In genomic region chr3:5092018-5092417, GRCh38 we compare ENCODE assay signal across 26 cellular contexts.
"Had no signal": no experiment of that assay in that cellular context is flagged by ENCODE, and none has a peak within 500 bp of the region (broad histone marks: within the 10 kb centered on the region; RNA-seq: fewer than 3 reads in every experiment).

No MANE protein-coding gene starts in this region.

- H3K27ac ChIP-seq: colonic mucosa, hepatocyte, tibial nerve, uterus had no signal

- H3K4me1 ChIP-seq: colonic mucosa, uterus had no signal

- H3K36me3 ChIP-seq: colonic mucosa, tibial nerve, uterus had no signal

- H3K79me2 ChIP-seq: hepatocyte had no signal

- H3K9me3 ChIP-seq: colonic mucosa, tibial nerve, uterus had no signal

- H3K4me1 Mint-ChIP-seq: activated naive CD4-positive, alpha-beta T cell treated with anti-CD3 and anti-CD28 coated beads, Interleukin-2, amount 10 ng/mL, durations not matched to agents 7 days and 5 days; central memory CD8-positive, alpha-beta T cell had no signal

- H3K36me3 Mint-ChIP-seq: activated CD4-positive, alpha-beta memory T cell treated with anti-CD3 and anti-CD28 coated beads for 36 hours; activated CD8-positive, alpha-beta memory T cell treated with anti-CD3 and anti-CD28 coated beads, Interleukin-2, amount 10 ng/mL, durations not matched to agents 7 days and 5 days; activated naive CD4-positive, alpha-beta T cell treated with anti-CD3 and anti-CD28 coated beads, Interleukin-2, amount 10 ng/mL, durations not matched to agents 7 days and 5 days; brain; T-cell had no signal

- H3K9me3 Mint-ChIP-seq: activated B cell treated with CpG ODN at 0.5 μM for 24 hours; activated CD4-positive, alpha-beta memory T cell treated with anti-CD3 and anti-CD28 coated beads for 36 hours; activated naive CD4-positive, alpha-beta T cell treated with anti-CD3 and anti-CD28 coated beads, Interleukin-2, amount 10 ng/mL, durations not matched to agents 7 days and 5 days; activated naive CD8-positive, alpha-beta T cell treated with anti-CD3 and anti-CD28 coated beads, Interleukin-2, amount 50 U/mL, for 24 hours; brain; central memory CD8-positive, alpha-beta T cell; nephron; T-cell had no signal

- H3K4me3 Mint-ChIP-seq: activated B cell treated with CpG ODN at 0.5 μM for 24 hours; activated CD4-positive, alpha-beta memory T cell treated with anti-CD3 and anti-CD28 coated beads for 36 hours; activated CD8-positive, alpha-beta memory T cell treated with anti-CD3 and anti-CD28 coated beads, Interleukin-2, amount 10 ng/mL, durations not matched to agents 7 days and 5 days; activated naive CD4-positive, alpha-beta T cell treated with anti-CD3 and anti-CD28 coated beads, Interleukin-2, amount 10 ng/mL, durations not matched to agents 7 days and 5 days; activated naive CD8-positive, alpha-beta T cell treated with anti-CD3 and anti-CD28 coated beads, Interleukin-2, amount 50 U/mL, for 24 hours; brain; central memory CD8-positive, alpha-beta T cell; nephron; T-cell had no signal

- H2AFZ ChIP-seq: hepatocyte had no signal

- H3K27ac Mint-ChIP-seq: activated B cell treated with CpG ODN at 0.5 μM for 24 hours; activated CD4-positive, alpha-beta memory T cell treated with anti-CD3 and anti-CD28 coated beads for 36 hours; activated CD8-positive, alpha-beta memory T cell treated with anti-CD3 and anti-CD28 coated beads, Interleukin-2, amount 10 ng/mL, durations not matched to agents 7 days and 5 days; activated naive CD4-positive, alpha-beta T cell treated with anti-CD3 and anti-CD28 coated beads, Interleukin-2, amount 10 ng/mL, durations not matched to agents 7 days and 5 days; activated naive CD8-positive, alpha-beta T cell treated with anti-CD3 and anti-CD28 coated beads, Interleukin-2, amount 50 U/mL, for 24 hours; brain; nephron; T-cell had no signal

- DNase-seq: activated B cell treated with CpG ODN at 0.5 μM for 24 hours; activated CD4-positive, alpha-beta memory T cell treated with anti-CD3 and anti-CD28 coated beads for 36 hours; activated CD4-positive, alpha-beta T cell treated with anti-CD3 and anti-CD28 coated beads for 4 hours; activated CD8-positive, alpha-beta memory T cell treated with anti-CD3 and anti-CD28 coated beads, Interleukin-2, amount 10 ng/mL, durations not matched to agents 7 days and 5 days; activated naive CD4-positive, alpha-beta T cell treated with anti-CD3 and anti-CD28 coated beads, Interleukin-2, amount 10 ng/mL, durations not matched to agents 7 days and 5 days; activated naive CD8-positive, alpha-beta T cell treated with anti-CD3 and anti-CD28 coated beads, Interleukin-2, amount 50 U/mL, for 24 hours; activated T-cell treated with anti-CD3 and anti-CD28 coated beads, Interleukin-2, amount 50 U/mL, for 1 hour; anterior cingulate cortex; colonic mucosa; effector CD4-positive, alpha-beta T cell; left cardiac atrium; midbrain; nucleus accumbens; retina; stimulated activated CD4-positive, alpha-beta T cell treated with anti-CD3 and anti-CD28 coated beads, Interleukin-12 subunit alpha, Interleukin-12 subunit beta, amount 100 ng/mL, for 4 hours; stimulated activated CD4-positive, alpha-beta T cell treated with anti-CD3 and anti-CD28 coated beads, Interleukin-1b, Interleukin-23, amount 100 ng/mL, for 48 hours; stimulated activated naive CD8-positive, alpha-beta T cell treated with anti-CD3 and anti-CD28 coated beads, Interleukin-15, Interleukin-2, amounts not matched to agents 100 U/mL and 50 U/mL, for 24 hours; substantia nigra; T-cell; uterus had no signal

- H3K4me2 ChIP-seq: hepatocyte had no signal

- ATAC-seq: activated CD8-positive, alpha-beta memory T cell treated with anti-CD3 and anti-CD28 coated beads, Interleukin-2, amount 10 ng/mL, durations not matched to agents 7 days and 5 days; activated naive CD8-positive, alpha-beta T cell treated with anti-CD3 and anti-CD28 coated beads, Interleukin-2, amount 50 U/mL, for 24 hours; left cardiac atrium; stimulated activated naive CD8-positive, alpha-beta T cell treated with anti-CD3 and anti-CD28 coated beads, Interleukin-15, Interleukin-2, amounts not matched to agents 100 U/mL and 50 U/mL, for 24 hours; T-cell had no signal

- H3K27me3 ChIP-seq: colonic mucosa, hepatocyte, uterus had no signal

- H3K4me3 ChIP-seq: colonic mucosa, hepatocyte, lung, tibial nerve, uterus had no signal
